In the genomic region with DNA sequence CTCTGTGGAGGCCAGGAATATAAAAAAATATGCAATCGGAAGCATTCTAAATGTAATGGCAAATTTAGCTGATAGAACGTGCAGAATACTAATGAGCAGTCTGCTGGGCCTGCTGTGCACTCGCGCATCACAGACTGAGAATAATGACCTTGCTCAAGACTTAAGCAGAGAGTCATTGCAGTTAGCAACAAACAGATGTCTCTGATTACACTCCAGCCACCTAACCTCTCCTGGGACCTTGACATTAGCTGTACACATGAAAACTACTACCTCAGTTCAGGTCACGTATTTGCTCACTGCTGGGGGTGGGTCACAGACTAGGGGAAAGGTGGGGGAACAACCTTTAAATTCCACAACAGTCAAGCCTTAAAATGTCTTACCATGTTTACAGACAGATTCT, we compare ENCODE assay signal across 16 cellular contexts.
DNase-seq lines count a peak whose midpoint lies in the region; FAIRE-seq lines count a peak whose summit lies in the region.
"Had no signal": no experiment of that assay in that cellular context is flagged by ENCODE, and none has a peak within 500 bp of the region (broad histone marks: within the 10 kb centered on the region; RNA-seq: fewer than 3 reads in every experiment).

No MANE protein-coding gene starts in this region.

- no peak for FAIRE-seq in GM19239 (lab: Jason Lieb, UNC)

- DNase-seq in Daoy (ENCODE audit: low read depth) (peak; percentile 20), NCI-H1694 (lab: John Stamatoyannopoulos, UW) (peak; percentile 88), NCI-H69 (lab: John Stamatoyannopoulos, UW) (peak; percentile 96), left kidney (ENCODE audit: low read depth, low spot score) (peak; percentile 81), GM19239 (ENCODE audit: insufficient read length, low spot score) (no peak), inferior parietal cortex (ENCODE audit: extremely low spot score) (no peak), DMS53 treated with DMSO at 0.1 percent for 48 hours (lab: John Stamatoyannopoulos, UW; ENCODE audit: unreplicated experiment) (no peak)
- no peak for DNase-seq in stimulated activated CD4-positive, alpha-beta T cell treated with anti-CD3 and anti-CD28 coated beads, Interleukin-4, amount 100 ng/mL, for 4 hours
- DNase-seq: activated CD8-positive, alpha-beta memory T cell treated with anti-CD3 and anti-CD28 coated beads for 24 hours; activated effector memory CD4-positive, alpha-beta T cell treated with Interleukin-2 at 50 U/mL for 16 hours; aorta; colonic mucosa; DMS53; heart right ventricle; NCI-H1092; stimulated activated naive CD8-positive, alpha-beta T cell treated with anti-CD3 and anti-CD28 coated beads, Interleukin-15, Interleukin-2, amounts not matched to agents 100 U/mL and 50 U/mL, for 24 hours had no signal

Comparison
In these comparisons a context has a peak if more than half of its experiments do, and no peak if none do; other contexts are left out.
1. DNase-seq: peak in Daoy (single experiment), NCI-H1694 (single experiment), NCI-H69 (single experiment) and left kidney (single experiment); none in GM19239 (single experiment), stimulated activated CD4-positive, alpha-beta T cell treated with anti-CD3 and anti-CD28 coated beads, Interleukin-4, amount 100 ng/mL, for 4 hours (0 of 2), inferior parietal cortex (single experiment) and DMS53 treated with DMSO at 0.1 percent for 48 hours (single experiment).